8 cellular contexts compared by ENCODE assay signal in genomic region chr20:48750941-48751620, GRCh38.
DNase-seq lines count a peak whose midpoint lies in the region; ATAC-seq and TF ChIP-seq lines count a peak whose summit lies in the region.

No MANE protein-coding gene starts in this region.

- WGBS in stomach, 5 donors, result 35 to 45% (median 40%) methylated on average over 16 to 17 of the region's 17 CpGs

- CTCF ChIA-PET in activated naive CD4-positive, alpha-beta T cell treated with anti-CD3 and anti-CD28 coated beads, Interleukin-2, amount 10 ng/mL, durations not matched to agents 7 days and 5 days (lab: Charles Lee), result interaction anchor here (0.6 to 1.4 kb wide), 3 partner anchors 12 to 56 kb away, joined by 3 to 9 read pairs (median 3); no protein-coding TSS in a partner anchor

- TF ChIP-seq POLR2A in stomach (IDR thresholded peaks at IDR 0.05) (no peak), erythroblast (IDR thresholded peaks at IDR 0.05; ENCODE audit: low read length) (no peak)

- peaks cover 69% of the 10 kb centered on the region for H3K36me3 Mint-ChIP-seq in activated naive CD4-positive, alpha-beta T cell treated with anti-CD3 and anti-CD28 coated beads, Interleukin-2, amount 10 ng/mL, durations not matched to agents 7 days and 5 days

- 0 out of 2 replicates have a peak overlapping the region, but pooled peaks have one; percentile 21 for H3K4me3 ChIP-seq in iPS-20b (ENCODE audit: low read length)
- no peak overlapping the region for H3K4me3 ChIP-seq in stomach

- H3K27ac Mint-ChIP-seq in activated naive CD4-positive, alpha-beta T cell treated with anti-CD3 and anti-CD28 coated beads, Interleukin-2, amount 10 ng/mL, durations not matched to agents 7 days and 5 days, result peak overlapping the region; percentile 87

- peaks cover 16% of the 10 kb centered on the region for H3K9me3 Mint-ChIP-seq in activated naive CD4-positive, alpha-beta T cell treated with anti-CD3 and anti-CD28 coated beads, Interleukin-2, amount 10 ng/mL, durations not matched to agents 7 days and 5 days

- intact Hi-C loops in stomach (cut with DNase I; ENCODE audit: low total_unique reads), result no loop called here

- peak overlapping the region; percentile 5 for H3K4me3 Mint-ChIP-seq in activated naive CD4-positive, alpha-beta T cell treated with anti-CD3 and anti-CD28 coated beads, Interleukin-2, amount 10 ng/mL, durations not matched to agents 7 days and 5 days

- peaks cover 66% of the 10 kb centered on the region for H3K4me1 Mint-ChIP-seq in activated naive CD4-positive, alpha-beta T cell treated with anti-CD3 and anti-CD28 coated beads, Interleukin-2, amount 10 ng/mL, durations not matched to agents 7 days and 5 days

- TF ChIP-seq CTCF in stomach (IDR thresholded peaks at IDR 0.05), result no peak

- peak overlapping the region; percentile 31 for H3K27ac ChIP-seq in iPS-20b (ENCODE audit: low read length)
- H3K27ac ChIP-seq in stomach, result peak overlapping the region; percentile 34 to 71 (median 46)

- no peak for TF ChIP-seq EP300 in stomach (IDR thresholded peaks at IDR 0.05)

- peaks cover 30% of the 10 kb centered on the region for H3K4me1 ChIP-seq in iPS-20b (ENCODE audit: insufficient read depth, low read length)
- peaks cover 7 to 43% (median 19%) of the 10 kb centered on the region in 4 donors for H3K4me1 ChIP-seq in stomach

- no peak for ATAC-seq in GM21381 (IDR thresholded peaks at IDR 0.05; ENCODE audit: unreplicated experiment)

- peaks cover 2% of the 10 kb centered on the region; the same call in 1 of the 2 replicates for H3K9me3 ChIP-seq in iPS-20b (ENCODE audit: insufficient read depth, low read depth, low read length)
- peaks cover 0 to 11% (median 4%) of the 10 kb centered on the region in 4 donors for H3K9me3 ChIP-seq in stomach

- H3K36me3 ChIP-seq in iPS-20b (ENCODE audit: insufficient read depth, low read depth, low read length), result no peaks in the 10 kb centered on the region
- H3K36me3 ChIP-seq in stomach, result peaks cover 0 to 5% (median 3%) of the 10 kb centered on the region in 4 donors

- H3K9ac ChIP-seq in iPS-20b (ENCODE audit: low read depth, low read length), result peak overlapping the region; percentile 53; the same call in 1 of the 2 replicates

- H3K27me3 ChIP-seq in iPS-20b (ENCODE audit: insufficient read depth, low read length) (no peaks in the 10 kb centered on the region), stomach (no peaks in the 10 kb centered on the region)

- DNase-seq in COLO668 (lab: John Stamatoyannopoulos, UW; ENCODE audit: unreplicated experiment) (peak; percentile 15), NCI-H345 treated with DMSO at 0.1 percent for 48 hours (lab: John Stamatoyannopoulos, UW; ENCODE audit: unreplicated experiment) (peak; percentile 58), stomach (peak; percentile 51), erythroblast (lab: John Stamatoyannopoulos, UW) (no peak), GM03348 (ENCODE audit: low spot score) (no peak)
- peak; percentile 68 for DNase-seq in activated naive CD4-positive, alpha-beta T cell treated with anti-CD3 and anti-CD28 coated beads, Interleukin-2, amount 10 ng/mL, durations not matched to agents 7 days and 5 days

- peaks cover 3% of the 10 kb centered on the region for H3K27me3 Mint-ChIP-seq in activated naive CD4-positive, alpha-beta T cell treated with anti-CD3 and anti-CD28 coated beads, Interleukin-2, amount 10 ng/mL, durations not matched to agents 7 days and 5 days

Comparison
In these comparisons a context has a peak if more than half of its experiments do, and no peak if none do; other contexts are left out.
1. DNase-seq: peak in COLO668 (single experiment), NCI-H345 treated with DMSO at 0.1 percent for 48 hours (single experiment), activated naive CD4-positive, alpha-beta T cell treated with anti-CD3 and anti-CD28 coated beads, Interleukin-2, amount 10 ng/mL, durations not matched to agents 7 days and 5 days (single experiment) and stomach (single experiment); none in erythroblast (0 of 2) and GM03348 (single experiment).